15 cellular contexts compared by ENCODE assay signal in genomic region chr9:138015021-138015829, GRCh38.
DNase-seq lines count a peak whose midpoint lies in the region; ATAC-seq and TF ChIP-seq lines count a peak whose summit lies in the region.
"Had no signal": no experiment of that assay in that cellular context is flagged by ENCODE, and none has a peak within 500 bp of the region (broad histone marks: within the 10 kb centered on the region; RNA-seq: fewer than 3 reads in every experiment).

No MANE protein-coding gene starts in this region.

- H3K4me1 Mint-ChIP-seq in T-helper 17 cell = peaks cover 2% of the 10 kb centered on the region
- peaks cover 8% of the 10 kb centered on the region for H3K4me1 Mint-ChIP-seq in neural progenitor cell

- TF ChIP-seq CTCF in left ventricle myocardium inferior (IDR thresholded peaks at IDR 0.05; ENCODE audit: borderline replicate concordance) (no peak), neural progenitor cell (IDR thresholded peaks at IDR 0.05) (no peak)

- no peak overlapping the region for H3K4me3 Mint-ChIP-seq in T-helper 17 cell
- H3K4me3 Mint-ChIP-seq in neural progenitor cell = peak overlapping the region; percentile 35

- H3K4me1 ChIP-seq in left ventricle myocardium inferior = no peaks in the 10 kb centered on the region
- no peaks in the 10 kb centered on the region for H3K4me1 ChIP-seq in neural progenitor cell

- H3K36me3 ChIP-seq in left ventricle myocardium inferior (no peaks in the 10 kb centered on the region), neural progenitor cell (no peaks in the 10 kb centered on the region)
- H3K36me3 ChIP-seq: SJCRH30 had no signal

- intact Hi-C loops in left ventricle myocardium superior (cut with micrococcal nuclease) = no loop called here
- intact Hi-C loops in left ventricle myocardium inferior (cut with micrococcal nuclease) = no loop called here

- no peaks in the 10 kb centered on the region for H3K79me2 ChIP-seq in neural progenitor cell (ENCODE audit: low read depth)

- H3K4me3 ChIP-seq in left ventricle myocardium inferior (no peak overlapping the region), neural progenitor cell (no peak overlapping the region)
- H3K4me3 ChIP-seq: K562, SJCRH30 had no signal

- peak overlapping the region; percentile 76 for H3K27ac Mint-ChIP-seq in T-helper 17 cell
- no peak overlapping the region for H3K27ac Mint-ChIP-seq in neural progenitor cell

- H4K20me1 ChIP-seq in neural progenitor cell (ENCODE audit: low read depth) = no peaks in the 10 kb centered on the region

- no peak overlapping the region for H3K9ac ChIP-seq in neural progenitor cell

- no peak overlapping the region for H3K4me2 ChIP-seq in neural progenitor cell

- H3K27me3 ChIP-seq in left ventricle myocardium inferior (ENCODE audit: low read depth) = peaks cover 10% of the 10 kb centered on the region
- no peaks in the 10 kb centered on the region for H3K27me3 ChIP-seq in neural progenitor cell
- H3K27me3 ChIP-seq: SJCRH30 had no signal

- DNase-seq in left ventricle myocardium superior (peak; percentile 21), left ventricle myocardium inferior (no peak), T-helper 17 cell (no peak), neural progenitor cell (ENCODE audit: low spot score) (no peak), ureter (ENCODE audit: low spot score) (peak; percentile 29), SK-N-DZ (ENCODE audit: low spot score) (no peak), GDM1 (lab: John Stamatoyannopoulos, UW) (no peak)
- no peak for DNase-seq in stimulated activated naive CD4-positive, alpha-beta T cell treated with Interleukin-2 at 50 U/mL for 16 hours (lab: John Stamatoyannopoulos, UW)
- DNase-seq: NCI-H187, NCI-H345, NCI-H526, SJCRH30, SW 1271 had no signal

- H3F3A ChIP-seq in neural progenitor cell (ENCODE audit: low read depth) = no peaks in the 10 kb centered on the region

- no peaks in the 10 kb centered on the region for H3K9me3 ChIP-seq in left ventricle myocardium inferior (replicated peaks)
- no peaks in the 10 kb centered on the region for H3K9me3 ChIP-seq in T-helper 17 cell (ENCODE audit: control insufficient read depth, low read length, poor library complexity, severe bottlenecking)
- no peaks in the 10 kb centered on the region for H3K9me3 ChIP-seq in neural progenitor cell (ENCODE audit: low read depth)
- H3K9me3 ChIP-seq: SJCRH30 had no signal

- peaks cover 15% of the 10 kb centered on the region for H3K27me3 Mint-ChIP-seq in T-helper 17 cell
- H3K27me3 Mint-ChIP-seq in neural progenitor cell (ENCODE audit: insufficient read depth, low read depth) = peaks cover 10% of the 10 kb centered on the region

- no peak overlapping the region for H2AFZ ChIP-seq in neural progenitor cell (replicated peaks)

- no peaks in the 10 kb centered on the region for H3K9me3 Mint-ChIP-seq in neural progenitor cell

- H3K36me3 Mint-ChIP-seq in T-helper 17 cell (ENCODE audit: low read depth) (no peaks in the 10 kb centered on the region), neural progenitor cell (no peaks in the 10 kb centered on the region)

- ATAC-seq in left ventricle myocardium superior (no peak), T-helper 17 cell (no peak)
- ATAC-seq: K562 had no signal

- no peak overlapping the region for H3K27ac ChIP-seq in left ventricle myocardium inferior (replicated peaks)
- H3K27ac ChIP-seq in neural progenitor cell = no peak overlapping the region
- H3K27ac ChIP-seq: C4-2B, SJCRH30 had no signal

Comparison
In these comparisons a context has a peak if more than half of its experiments do, and no peak if none do; other contexts are left out.
1. DNase-seq: peak in left ventricle myocardium superior (single experiment) and ureter (single experiment); none in left ventricle myocardium inferior (single experiment), T-helper 17 cell (0 of 3), neural progenitor cell (single experiment), stimulated activated naive CD4-positive, alpha-beta T cell treated with Interleukin-2 at 50 U/mL for 16 hours (single experiment), SK-N-DZ (single experiment) and GDM1 (single experiment).